Comparison of ENCODE assay signal across 1 cellular context in genomic region chr4:54571293-54571723, GRCh38.
TF ChIP-seq lines count a peak whose summit lies in the region.

No MANE protein-coding gene starts in this region.

TF ChIP-seq in K562, 482 proteins besides CTCF, POLR2A, EP300 and RAD21 (continued from another document and continues in another):
- TF ChIP-seq ZNF239 (CRISPR knock-in tag; IDR thresholded peaks at IDR 0.05) (no peak; the same call in 1 of the 2 replicates), RBBP5 (IDR thresholded peaks at IDR 0.05; ENCODE audit: borderline replicate concordance, insufficient read depth, low read length, poor library complexity, severe bottlenecking) (peak; percentile 21), DACH1 (IDR thresholded peaks at IDR 0.05; ENCODE audit: partially characterized antibody) (no peak), MIER1 (IDR thresholded peaks at IDR 0.05; ENCODE audit: low read depth) (no peak), MTA3 (IDR thresholded peaks at IDR 0.05; ENCODE audit: borderline replicate concordance) (peak; percentile 81; the same call in 1 of the 2 replicates), MITF (IDR thresholded peaks at IDR 0.05) (peak; percentile 98), ETV6 (IDR thresholded peaks at IDR 0.05; ENCODE audit: borderline replicate concordance in 1 of 2, low read depth in 2 of 2, low read length in 1 of 2) (0 out of 4 replicates have a peak, but pooled peaks of 1 of the 2 experiments have one; percentile 75), ETV6 (CRISPR knock-in tag; IDR thresholded peaks at IDR 0.05; ENCODE audit: borderline replicate concordance) (no peak), NFIX (CRISPR knock-in tag; IDR thresholded peaks at IDR 0.05; ENCODE audit: low read depth) (no peak), TRIM28 (IDR thresholded peaks at IDR 0.05) (no peak), THRB (CRISPR knock-in tag; conservative IDR thresholded peaks at IDR 0.05) (no peak; the same call in 1 of the 2 replicates), ASH1L (IDR thresholded peaks at IDR 0.05; ENCODE audit: borderline replicate concordance, low read depth, partially characterized antibody) (no peak), POLR2G (IDR thresholded peaks at IDR 0.05; ENCODE audit: low read depth, low read length) (no peak), ZNF143 (CRISPR knock-in tag; IDR thresholded peaks at IDR 0.05) (no peak), GABPB1 (CRISPR knock-in tag; IDR thresholded peaks at IDR 0.05) (no peak), TFAM (CRISPR knock-in tag; conservative IDR thresholded peaks at IDR 0.05) (no peak), TARDBP (IDR thresholded peaks at IDR 0.05) (peak; percentile 72; the same call in 1 of the 2 replicates), RBM14 (IDR thresholded peaks at IDR 0.05; ENCODE audit: borderline replicate concordance, insufficient read depth, low read depth, low read length) (no peak), MAFG (tag; conservative IDR thresholded peaks at IDR 0.05) (no peak), POLR2B (IDR thresholded peaks at IDR 0.05; ENCODE audit: low read depth, partially characterized antibody) (no peak), JUNB (CRISPR knock-in tag; conservative IDR thresholded peaks at IDR 0.05) (no peak), OTX1 (CRISPR knock-in tag; IDR thresholded peaks at IDR 0.05) (peak; percentile 68; the same call in 1 of the 2 replicates), ZNF212 (CRISPR knock-in tag; IDR thresholded peaks at IDR 0.05) (peak; percentile 75; the same call in 1 of the 2 replicates), DNMT1 (IDR thresholded peaks at IDR 0.05) (no peak), FOXA3 (CRISPR knock-in tag; conservative IDR thresholded peaks at IDR 0.05 in 1 of 2, IDR thresholded peaks at IDR 0.05 in 1 of 2) (peak; percentile 25 to 62; a peak in 2 of 4 replicates), NR4A1 (CRISPR knock-in tag; IDR thresholded peaks at IDR 0.05) (peak; percentile 89; the same call in 1 of the 2 replicates), NR4A1 (tag; IDR thresholded peaks at IDR 0.05) (peak; percentile 85), TCF7L2 (IDR thresholded peaks at IDR 0.05; ENCODE audit: low read depth, low read length) (no peak), XRCC5 (IDR thresholded peaks at IDR 0.05; ENCODE audit: low read depth, low read length) (no peak), ZNF778 (CRISPR knock-in tag; IDR thresholded peaks at IDR 0.05) (no peak), GTF2F1 (IDR thresholded peaks at IDR 0.05; ENCODE audit: low read depth, low read length) (no peak), NR2C2 (CRISPR knock-in tag; IDR thresholded peaks at IDR 0.05) (no peak), NR2C2 (tag; IDR thresholded peaks at IDR 0.05) (peak; percentile 52), PPARD (CRISPR knock-in tag; IDR thresholded peaks at IDR 0.05) (no peak), GTF2A2 (tag; IDR thresholded peaks at IDR 0.05) (no peak), ZNF277 (CRISPR knock-in tag; IDR thresholded peaks at IDR 0.05; ENCODE audit: borderline replicate concordance) (no peak), MBD2 (IDR thresholded peaks at IDR 0.05; ENCODE audit: borderline replicate concordance, low read depth) (peak; percentile 47; the same call in 1 of the 2 replicates), EZH2 (IDR thresholded peaks at IDR 0.05; ENCODE audit: borderline replicate concordance, low read depth, low read length) (no peak), KDM5B (IDR thresholded peaks at IDR 0.05; ENCODE audit: insufficient replicate concordance, low read depth, low read length) (no peak), SMAD1 (IDR thresholded peaks at IDR 0.05; ENCODE audit: low read depth, low read length, partially characterized antibody) (peak; percentile 83), ZNF445 (CRISPR knock-in tag; IDR thresholded peaks at IDR 0.05; ENCODE audit: low read depth) (peak; percentile 67; the same call in 1 of the 2 replicates), FOXJ3 (CRISPR knock-in tag; IDR thresholded peaks at IDR 0.05) (no peak), CUX1 (CRISPR knock-in tag; IDR thresholded peaks at IDR 0.05) (peak; percentile 93), ZFX (CRISPR knock-in tag; IDR thresholded peaks at IDR 0.05) (0 out of 2 replicates have a peak, but pooled peaks have one; percentile 34)
- TF ChIP-seq, protein P1, sequence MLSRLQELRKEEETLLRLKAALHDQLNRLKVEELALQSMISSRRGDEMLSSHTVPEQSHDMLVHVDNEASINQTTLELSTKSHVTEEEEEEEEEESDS (CRISPR knock-in tag; IDR thresholded peaks at IDR 0.05) = no peak
- TF ChIP-seq, protein P2, sequence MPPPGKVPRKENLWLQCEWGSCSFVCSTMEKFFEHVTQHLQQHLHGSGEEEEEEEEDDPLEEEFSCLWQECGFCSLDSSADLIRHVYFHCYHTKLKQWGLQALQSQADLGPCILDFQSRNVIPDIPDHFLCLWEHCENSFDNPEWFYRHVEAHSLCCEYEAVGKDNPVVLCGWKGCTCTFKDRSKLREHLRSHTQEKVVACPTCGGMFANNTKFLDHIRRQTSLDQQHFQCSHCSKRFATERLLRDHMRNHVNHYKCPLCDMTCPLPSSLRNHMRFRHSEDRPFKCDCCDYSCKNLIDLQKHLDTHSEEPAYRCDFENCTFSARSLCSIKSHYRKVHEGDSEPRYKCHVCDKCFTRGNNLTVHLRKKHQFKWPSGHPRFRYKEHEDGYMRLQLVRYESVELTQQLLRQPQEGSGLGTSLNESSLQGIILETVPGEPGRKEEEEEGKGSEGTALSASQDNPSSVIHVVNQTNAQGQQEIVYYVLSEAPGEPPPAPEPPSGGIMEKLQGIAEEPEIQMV (tag; conservative IDR thresholded peaks at IDR 0.05; ENCODE audit: low read depth) = no peak
- TF ChIP-seq, protein P3, sequence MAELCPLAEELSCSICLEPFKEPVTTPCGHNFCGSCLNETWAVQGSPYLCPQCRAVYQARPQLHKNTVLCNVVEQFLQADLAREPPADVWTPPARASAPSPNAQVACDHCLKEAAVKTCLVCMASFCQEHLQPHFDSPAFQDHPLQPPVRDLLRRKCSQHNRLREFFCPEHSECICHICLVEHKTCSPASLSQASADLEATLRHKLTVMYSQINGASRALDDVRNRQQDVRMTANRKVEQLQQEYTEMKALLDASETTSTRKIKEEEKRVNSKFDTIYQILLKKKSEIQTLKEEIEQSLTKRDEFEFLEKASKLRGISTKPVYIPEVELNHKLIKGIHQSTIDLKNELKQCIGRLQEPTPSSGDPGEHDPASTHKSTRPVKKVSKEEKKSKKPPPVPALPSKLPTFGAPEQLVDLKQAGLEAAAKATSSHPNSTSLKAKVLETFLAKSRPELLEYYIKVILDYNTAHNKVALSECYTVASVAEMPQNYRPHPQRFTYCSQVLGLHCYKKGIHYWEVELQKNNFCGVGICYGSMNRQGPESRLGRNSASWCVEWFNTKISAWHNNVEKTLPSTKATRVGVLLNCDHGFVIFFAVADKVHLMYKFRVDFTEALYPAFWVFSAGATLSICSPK (IDR thresholded peaks at IDR 0.05; ENCODE audit: borderline replicate concordance) = no peak
